ENCODE assay signal across 8 cellular contexts in genomic region chr1:40161125-40161887, GRCh38. TPM values are rescaled to one million over a fixed set of nuclear protein-coding genes. Genes with fewer than 3 reads are reported as not detected.
DNase-seq lines count a peak whose midpoint lies in the region; ATAC-seq, FAIRE-seq and TF ChIP-seq lines count a peak whose summit lies in the region.

RLF (plus strand) TSS chr1:40161387; CDS start chr1:40161400, 13 bp downstream.

- peak in 3 of 4 donors; percentile 84 to 94 (median 91) for TF ChIP-seq POLR2A in esophagus squamous epithelium (IDR thresholded peaks at IDR 0.05)

- no peaks in the 10 kb centered on the region for H3K9me2 ChIP-seq in Karpas-422 (replicated peaks; ENCODE audit: insufficient read depth, low read length)

- peak within 1 kb of the TSS; percentile 93 for H3K9ac ChIP-seq in Karpas-422 (ENCODE audit: low read length)

- H3K27me3 ChIP-seq in Karpas-422 (ENCODE audit: low read length) (no peaks in the 10 kb centered on the region), esophagus squamous epithelium (no peaks in the 10 kb centered on the region)

- peak within 1 kb of the TSS; percentile 97 for H3K4me3 ChIP-seq in Karpas-422 (ENCODE audit: low read length)
- peak within 1 kb of the TSS; percentile 82 to 93 (median 86) for H3K4me3 ChIP-seq in esophagus squamous epithelium

- peak in 2 of 6 experiments; percentile 8 to 30 for TF ChIP-seq CTCF in esophagus squamous epithelium (IDR thresholded peaks at IDR 0.05)

- H3K4me2 ChIP-seq in Karpas-422 (ENCODE audit: low read depth, low read length, poor library complexity, severe bottlenecking) = peak within 1 kb of the TSS; percentile 92

- H3K79me2 ChIP-seq in Karpas-422 (ENCODE audit: low read length) = peaks cover 56% of the 10 kb centered on the region

- H3K36me3 ChIP-seq in Karpas-422 (ENCODE audit: insufficient read depth, low read length) (0 out of 2 replicates have a peak, but pooled peaks cover 3% of the 10 kb centered on the region), esophagus squamous epithelium (no peaks in the 10 kb centered on the region)

- ATAC-seq in GM21786 (IDR thresholded peaks at IDR 0.05; ENCODE audit: unreplicated experiment) = peak; percentile 88

- H3K9me3 ChIP-seq in Karpas-422 (ENCODE audit: low read length) (no peaks in the 10 kb centered on the region), esophagus squamous epithelium (no peaks in the 10 kb centered on the region)

- intact Hi-C loops in esophagus squamous epithelium (cut with DNase I) = no loop called here

- peaks cover 29% of the 10 kb centered on the region; the same call in 1 of the 2 replicates for H4K20me1 ChIP-seq in Karpas-422 (ENCODE audit: insufficient read depth, low read depth, low read length)

- peaks cover 29% of the 10 kb centered on the region for H3K4me1 ChIP-seq in Karpas-422 (ENCODE audit: low read length)
- H3K4me1 ChIP-seq in esophagus squamous epithelium = peaks cover 15 to 43% (median 21%) of the 10 kb centered on the region in 3 donors

- DNase-seq in DMS53 treated with DMSO at 0.1 percent for 48 hours (lab: John Stamatoyannopoulos, UW; ENCODE audit: unreplicated experiment) = peak; percentile 86
- DNase-seq in Karpas-422 = peak; percentile 98
- peak; percentile 87 for DNase-seq in RCC 7860 (ENCODE audit: low spot score)
- peak; percentile 97 to 98 for DNase-seq in activated T-cell treated with anti-CD3 and anti-CD28 coated beads, Interleukin-2, amount 50 U/mL, for 48 hours
- DNase-seq in esophagus squamous epithelium (lab: John Stamatoyannopoulos, UW) = peak; percentile 83
- peak; percentile 95 for DNase-seq in myocyte (ENCODE audit: low read depth)
- DNase-seq in stimulated activated CD8-positive, alpha-beta memory T cell treated with anti-CD3 and anti-CD28 coated beads, Interleukin-7, amount 100 ng/mL, for 4 hours (ENCODE audit: low read depth in 2 of 2) = peak; percentile 89 to 93

- WGBS in esophagus squamous epithelium, 2 donors = 0 to 3% methylated on average over 1 to 22 of the region's 62 CpGs

- peak within 1 kb of the TSS; percentile 64 for H3K27ac ChIP-seq in Karpas-422 (ENCODE audit: low read length)
- peak within 1 kb of the TSS; percentile 94 to 97 (median 96) for H3K27ac ChIP-seq in esophagus squamous epithelium

- H2AFZ ChIP-seq in Karpas-422 (ENCODE audit: low read length) = peak within 1 kb of the TSS; percentile 38; the same call in 1 of the 2 replicates

- peak; percentile 55 for FAIRE-seq in RCC 7860 (lab: Jason Lieb, UNC)

RNA-seq across cellular contexts. Expression of gene RLF, which starts in this region (rescaled TPM):
- total RNA-seq in Karpas-422 (2014; rRNA removed; shearing (Covaris generic); ENCODE audit: low replicate concordance) = 23.7 and 33.5 TPM in 2 replicates
- total RNA-seq in esophagus squamous epithelium (10 to 100 TPM in 3 of 4 donors, 1 to 10 TPM in 1; 7.9 to 21.0 (median 12.4) TPM), myocyte (20.8 and 22.9 TPM in 2 replicates)
- polyA plus RNA-seq in myocyte (2012) = 3.9 TPM

Comparison
In these comparisons a context has a peak if more than half of its experiments do, and no peak if none do; other contexts are left out.
1. Peak in every context shown above with its lines: DNase-seq, ATAC-seq, H3K4me3 ChIP-seq and H3K27ac ChIP-seq.